ENCODE assay signal across 9 cellular contexts in genomic region chr1:246012271-246012854, GRCh38.
DNase-seq lines count a peak whose midpoint lies in the region; ATAC-seq and TF ChIP-seq lines count a peak whose summit lies in the region.
"Had no signal": no experiment of that assay in that cellular context is flagged by ENCODE, and none has a peak within 500 bp of the region (broad histone marks: within the 10 kb centered on the region; RNA-seq: fewer than 3 reads in every experiment).

No MANE protein-coding gene starts in this region.

- intact Hi-C loops in activated T-helper 2 cell treated with anti-CD3 and anti-CD28 coated beads, Interferon-gamma antibody, Interleukin-2, Interleukin-4, amounts not matched to agents 10 μg/mL and 5 μg/mL and 100 μg/mL, durations not matched to agents 14 hours and 24 hours and 36 hours (cut with micrococcal nuclease) = loop anchor here (1.0 kb wide), 2 partner anchors 438 to 480 kb away; no protein-coding TSS in a partner anchor

- CTCF ChIA-PET in activated naive CD4-positive, alpha-beta T cell treated with anti-CD3 and anti-CD28 coated beads, Interleukin-2, amount 10 ng/mL, durations not matched to agents 7 days and 5 days (lab: Charles Lee) = interaction anchor here (1.1 to 2.6 kb wide), 6 partner anchors 103 to 859 kb away, joined by 3 to 13 read pairs (median 3); no protein-coding TSS in a partner anchor

- H3K4me1 ChIP-seq in liver (ENCODE audit: control insufficient read depth in 4 of 4, insufficient read depth in 4 of 4, low read length in 3 of 4) = no peaks in the 10 kb centered on the region

- TF ChIP-seq CTCF in brain (conservative IDR thresholded peaks at IDR 0.05) (peak; percentile 65 to 80), liver (IDR thresholded peaks at IDR 0.05; ENCODE audit: low read depth, low read length, missing input control) (peak; percentile 69)

- peaks cover 4% of the 10 kb centered on the region for H3K27me3 Mint-ChIP-seq in brain
- H3K27me3 Mint-ChIP-seq in activated T-helper 2 cell treated with anti-CD3 and anti-CD28 coated beads, Interferon-gamma antibody, Interleukin-2, Interleukin-4, amounts not matched to agents 10 μg/mL and 5 μg/mL and 100 μg/mL, durations not matched to agents 14 hours and 24 hours and 36 hours (ENCODE audit: low read depth) = no peaks in the 10 kb centered on the region
- H3K27me3 Mint-ChIP-seq in activated naive CD4-positive, alpha-beta T cell treated with anti-CD3 and anti-CD28 coated beads, Interleukin-2, amount 10 ng/mL, durations not matched to agents 7 days and 5 days = no peaks in the 10 kb centered on the region
- H3K27me3 Mint-ChIP-seq: stimulated activated naive CD8-positive, alpha-beta T cell treated with anti-CD3 and anti-CD28 coated beads, Interleukin-15, amount 100 ng/mL, for 72 hours had no signal

- peak; percentile 77 to 86 for TF ChIP-seq RAD21 in liver (IDR thresholded peaks at IDR 0.05)

- H3K27ac Mint-ChIP-seq in brain = peak overlapping the region in 1 of 5 experiments; percentile 81
- H3K27ac Mint-ChIP-seq in activated T-helper 2 cell treated with anti-CD3 and anti-CD28 coated beads, Interferon-gamma antibody, Interleukin-2, Interleukin-4, amounts not matched to agents 10 μg/mL and 5 μg/mL and 100 μg/mL, durations not matched to agents 14 hours and 24 hours and 36 hours = no peak overlapping the region
- no peak overlapping the region for H3K27ac Mint-ChIP-seq in activated naive CD4-positive, alpha-beta T cell treated with anti-CD3 and anti-CD28 coated beads, Interleukin-2, amount 10 ng/mL, durations not matched to agents 7 days and 5 days
- H3K27ac Mint-ChIP-seq: stimulated activated naive CD8-positive, alpha-beta T cell treated with anti-CD3 and anti-CD28 coated beads, Interleukin-15, amount 100 ng/mL, for 72 hours had no signal

- H3K27ac ChIP-seq in liver (ENCODE audit: low read depth in 1 of 2, low read length in 2 of 2) = no peak overlapping the region

- no peaks in the 10 kb centered on the region for H3K36me3 Mint-ChIP-seq in brain
- no peaks in the 10 kb centered on the region for H3K36me3 Mint-ChIP-seq in activated T-helper 2 cell treated with anti-CD3 and anti-CD28 coated beads, Interferon-gamma antibody, Interleukin-2, Interleukin-4, amounts not matched to agents 10 μg/mL and 5 μg/mL and 100 μg/mL, durations not matched to agents 14 hours and 24 hours and 36 hours (ENCODE audit: low read depth)
- no peaks in the 10 kb centered on the region for H3K36me3 Mint-ChIP-seq in activated naive CD4-positive, alpha-beta T cell treated with anti-CD3 and anti-CD28 coated beads, Interleukin-2, amount 10 ng/mL, durations not matched to agents 7 days and 5 days

- 28% methylated on average over 7 of the region's 7 CpGs for WGBS in liver

- H3K36me3 ChIP-seq in liver (ENCODE audit: control insufficient read depth in 4 of 4, insufficient read depth in 3 of 4, low read depth in 1 of 4, low read length in 3 of 4) = no peaks in the 10 kb centered on the region

- no peak overlapping the region for H3K4me3 ChIP-seq in liver (ENCODE audit: low read depth in 1 of 3, low read length in 3 of 3)

- no peak overlapping the region for H3K9ac ChIP-seq in liver (ENCODE audit: low read depth in 1 of 2, low read length in 2 of 2)

- H3K27me3 ChIP-seq in liver (ENCODE audit: control insufficient read depth in 4 of 4, insufficient read depth in 4 of 4, low read length in 3 of 4) = no peaks in the 10 kb centered on the region

- no peaks in the 10 kb centered on the region for H3K9me3 ChIP-seq in liver (ENCODE audit: control insufficient read depth in 4 of 4, low read length in 3 of 4)

- peak; percentile 51 for ATAC-seq in GM21390 (IDR thresholded peaks at IDR 0.05; ENCODE audit: unreplicated experiment)
- ATAC-seq in HG02678 (IDR thresholded peaks at IDR 0.05; ENCODE audit: unreplicated experiment) = no peak
- ATAC-seq: stimulated activated naive CD8-positive, alpha-beta T cell treated with anti-CD3 and anti-CD28 coated beads, Interleukin-15, amount 100 ng/mL, for 72 hours had no signal

- peaks cover 8% of the 10 kb centered on the region for H3K4me1 Mint-ChIP-seq in brain
- H3K4me1 Mint-ChIP-seq in activated T-helper 2 cell treated with anti-CD3 and anti-CD28 coated beads, Interferon-gamma antibody, Interleukin-2, Interleukin-4, amounts not matched to agents 10 μg/mL and 5 μg/mL and 100 μg/mL, durations not matched to agents 14 hours and 24 hours and 36 hours (ENCODE audit: low read depth) = no peaks in the 10 kb centered on the region
- H3K4me1 Mint-ChIP-seq in activated naive CD4-positive, alpha-beta T cell treated with anti-CD3 and anti-CD28 coated beads, Interleukin-2, amount 10 ng/mL, durations not matched to agents 7 days and 5 days = no peaks in the 10 kb centered on the region
- H3K4me1 Mint-ChIP-seq: stimulated activated naive CD8-positive, alpha-beta T cell treated with anti-CD3 and anti-CD28 coated beads, Interleukin-15, amount 100 ng/mL, for 72 hours had no signal

- DNase-seq in CD1c-positive myeloid dendritic cell (ENCODE audit: extremely low spot score) = peak; percentile 43
- DNase-seq in NCI-H345 treated with DMSO at 0.1 percent for 48 hours (lab: John Stamatoyannopoulos, UW; ENCODE audit: unreplicated experiment) = peak; percentile 17
- DNase-seq in activated T-helper 2 cell treated with anti-CD3 and anti-CD28 coated beads, Interferon-gamma antibody, Interleukin-2, Interleukin-4, amounts not matched to agents 10 μg/mL and 5 μg/mL and 100 μg/mL, durations not matched to agents 14 hours and 24 hours and 36 hours (ENCODE audit: low spot score) = no peak
- DNase-seq in activated naive CD4-positive, alpha-beta T cell treated with anti-CD3 and anti-CD28 coated beads, Interleukin-2, amount 10 ng/mL, durations not matched to agents 7 days and 5 days = no peak

- H3K9me3 Mint-ChIP-seq in brain = no peaks in the 10 kb centered on the region
- H3K9me3 Mint-ChIP-seq in activated T-helper 2 cell treated with anti-CD3 and anti-CD28 coated beads, Interferon-gamma antibody, Interleukin-2, Interleukin-4, amounts not matched to agents 10 μg/mL and 5 μg/mL and 100 μg/mL, durations not matched to agents 14 hours and 24 hours and 36 hours = no peaks in the 10 kb centered on the region
- no peaks in the 10 kb centered on the region for H3K9me3 Mint-ChIP-seq in activated naive CD4-positive, alpha-beta T cell treated with anti-CD3 and anti-CD28 coated beads, Interleukin-2, amount 10 ng/mL, durations not matched to agents 7 days and 5 days
- H3K9me3 Mint-ChIP-seq: stimulated activated naive CD8-positive, alpha-beta T cell treated with anti-CD3 and anti-CD28 coated beads, Interleukin-15, amount 100 ng/mL, for 72 hours had no signal

- peak overlapping the region in 1 of 5 experiments; percentile 11 for H3K4me3 Mint-ChIP-seq in brain
- no peak overlapping the region for H3K4me3 Mint-ChIP-seq in activated T-helper 2 cell treated with anti-CD3 and anti-CD28 coated beads, Interferon-gamma antibody, Interleukin-2, Interleukin-4, amounts not matched to agents 10 μg/mL and 5 μg/mL and 100 μg/mL, durations not matched to agents 14 hours and 24 hours and 36 hours (ENCODE audit: low read depth)
- H3K4me3 Mint-ChIP-seq in activated naive CD4-positive, alpha-beta T cell treated with anti-CD3 and anti-CD28 coated beads, Interleukin-2, amount 10 ng/mL, durations not matched to agents 7 days and 5 days = no peak overlapping the region
- H3K4me3 Mint-ChIP-seq: stimulated activated naive CD8-positive, alpha-beta T cell treated with anti-CD3 and anti-CD28 coated beads, Interleukin-15, amount 100 ng/mL, for 72 hours had no signal

TF ChIP-seq in liver, 16 proteins besides CTCF, POLR2A, EP300 and RAD21:
- TF ChIP-seq FOXA2 (IDR thresholded peaks at IDR 0.05) = no peak
- TF ChIP-seq JUND (IDR thresholded peaks at IDR 0.05) = no peak

Comparison
In these comparisons a context has a peak if more than half of its experiments do, and no peak if none do; other contexts are left out.
1. DNase-seq: peak in CD1c-positive myeloid dendritic cell (single experiment) and NCI-H345 treated with DMSO at 0.1 percent for 48 hours (single experiment); none in activated T-helper 2 cell treated with anti-CD3 and anti-CD28 coated beads, Interferon-gamma antibody, Interleukin-2, Interleukin-4, amounts not matched to agents 10 μg/mL and 5 μg/mL and 100 μg/mL, durations not matched to agents 14 hours and 24 hours and 36 hours (single experiment) and activated naive CD4-positive, alpha-beta T cell treated with anti-CD3 and anti-CD28 coated beads, Interleukin-2, amount 10 ng/mL, durations not matched to agents 7 days and 5 days (single experiment).